23 cellular contexts compared by ENCODE assay signal in genomic region chr4:183400035-183400434, GRCh38.
"Had no signal": no experiment of that assay in that cellular context is flagged by ENCODE, and none has a peak within 500 bp of the region (broad histone marks: within the 10 kb centered on the region; RNA-seq: fewer than 3 reads in every experiment).

No MANE protein-coding gene starts in this region.

- H3K4me1 ChIP-seq: breast epithelium had no signal

- H3K36me3 ChIP-seq: breast epithelium, colonic mucosa, esophagus squamous epithelium, heart left ventricle, stomach, suprapubic skin, tibial nerve, WERI-Rb-1 had no signal

- H3K27ac Mint-ChIP-seq: activated naive CD8-positive, alpha-beta T cell treated with anti-CD3 and anti-CD28 coated beads for 36 hours; activated T-helper 17 cell treated with anti-CD3 and anti-CD28 coated beads, Interleukin-2, amount 50 U/mL, for 72 hours; effector memory CD8-positive, alpha-beta T cell; stimulated activated memory B cell treated with anti-CD40 and anti-IgM and Interleukin-4, amounts not matched to agents 10 μg/mL and 1 μg/mL and 100 μg/mL, for 72 hours had no signal

- H3K9me3 Mint-ChIP-seq: activated naive CD8-positive, alpha-beta T cell treated with anti-CD3 and anti-CD28 coated beads for 36 hours; activated T-helper 17 cell treated with anti-CD3 and anti-CD28 coated beads, Interleukin-2, amount 50 U/mL, for 72 hours; central memory CD8-positive, alpha-beta T cell; effector memory CD8-positive, alpha-beta T cell; neural crest cell; stimulated activated memory B cell treated with anti-CD40 and anti-IgM and Interleukin-4, amounts not matched to agents 10 μg/mL and 1 μg/mL and 100 μg/mL, for 72 hours had no signal

- H3K27ac ChIP-seq: breast epithelium, colonic mucosa, esophagus squamous epithelium, stomach, suprapubic skin, tibial nerve, WERI-Rb-1 had no signal

- H3K4me3 ChIP-seq: breast epithelium, colonic mucosa, esophagus squamous epithelium, stomach, suprapubic skin, tibial nerve had no signal

- H3K27me3 ChIP-seq: breast epithelium, colonic mucosa, dorsolateral prefrontal cortex, esophagus squamous epithelium, heart left ventricle, stomach, suprapubic skin, tibial nerve had no signal

- H3K36me3 Mint-ChIP-seq: activated naive CD8-positive, alpha-beta T cell treated with anti-CD3 and anti-CD28 coated beads for 36 hours; stimulated activated memory B cell treated with anti-CD40 and anti-IgM and Interleukin-4, amounts not matched to agents 10 μg/mL and 1 μg/mL and 100 μg/mL, for 72 hours had no signal

- H3K27me3 Mint-ChIP-seq: activated naive CD8-positive, alpha-beta T cell treated with anti-CD3 and anti-CD28 coated beads for 36 hours had no signal

- H3K9me3 ChIP-seq: breast epithelium, colonic mucosa, esophagus squamous epithelium, heart left ventricle, stomach, suprapubic skin, tibial nerve had no signal

- ATAC-seq: activated T-helper 17 cell treated with anti-CD3 and anti-CD28 coated beads, Interleukin-2, amount 50 U/mL, for 72 hours; effector memory CD8-positive, alpha-beta T cell; heart left ventricle; left ventricle myocardium superior; sciatic nerve; stimulated activated memory B cell treated with anti-CD40 and anti-IgM and Interleukin-4, amounts not matched to agents 10 μg/mL and 1 μg/mL and 100 μg/mL, for 72 hours had no signal

- H3K4me3 Mint-ChIP-seq: activated naive CD8-positive, alpha-beta T cell treated with anti-CD3 and anti-CD28 coated beads for 36 hours; central memory CD8-positive, alpha-beta T cell; neural crest cell; stimulated activated memory B cell treated with anti-CD40 and anti-IgM and Interleukin-4, amounts not matched to agents 10 μg/mL and 1 μg/mL and 100 μg/mL, for 72 hours had no signal

- DNase-seq: activated CD4-positive, CD25-positive, alpha-beta regulatory T cell treated with anti-CD3 and anti-CD28 coated beads, Interleukin-2, amount 50 U/mL, for 72 hours; activated naive CD8-positive, alpha-beta T cell treated with anti-CD3 and anti-CD28 coated beads for 36 hours; activated T-cell treated with anti-CD3 and anti-CD28 coated beads, Interleukin-2, amount 50 U/mL, for 1 hour; colonic mucosa; dorsolateral prefrontal cortex; effector memory CD8-positive, alpha-beta T cell; esophagus squamous epithelium; heart left ventricle; left ventricle myocardium superior; small intestine; stomach; WERI-Rb-1 had no signal

- FAIRE-seq: islet of Langerhans, small intestine, TTC549, urothelium cell line had no signal
